ENCODE assay signal across 10 cellular contexts in the genomic region with DNA sequence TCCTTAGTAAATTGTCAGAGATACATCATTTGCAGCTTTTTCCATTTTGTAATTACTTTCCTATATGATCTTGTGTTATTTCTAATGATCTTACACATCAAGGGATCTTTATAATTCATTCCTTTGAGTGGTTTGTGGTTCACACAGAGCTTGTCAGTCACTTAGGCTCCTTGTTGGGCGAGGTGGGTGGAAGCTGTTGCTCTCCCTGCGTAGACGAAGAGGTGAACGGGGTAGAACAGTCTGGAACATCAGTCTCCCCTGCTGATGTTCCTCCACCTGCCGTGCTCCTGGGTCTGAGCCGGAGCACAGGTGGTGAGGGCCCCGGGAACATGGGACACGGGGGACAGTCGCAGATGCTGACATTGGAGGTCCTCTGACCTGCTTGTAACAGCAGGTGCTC. TPM values are rescaled to one million over a fixed set of nuclear protein-coding genes. Genes with fewer than 3 reads are reported as not detected.
"Had no signal": no experiment of that assay in that cellular context is flagged by ENCODE, and none has a peak within 500 bp of the region (broad histone marks: within the 10 kb centered on the region; RNA-seq: fewer than 3 reads in every experiment).

No MANE protein-coding gene starts in this region.

RNA-seq across cellular contexts. Expression of gene LRRC14B, which starts 44.2 kb away (rescaled TPM):
- total RNA-seq: activated B cell treated with CpG ODN at 0.5 μM for 24 hours; activated CD4-positive, alpha-beta memory T cell treated with anti-CD3 and anti-CD28 coated beads, Interleukin-2, amount 10 ng/mL, durations not matched to agents 7 days and 5 days; activated CD8-positive, alpha-beta memory T cell treated with anti-CD3 and anti-CD28 coated beads, Interleukin-2, amount 10 ng/mL, durations not matched to agents 7 days and 5 days; activated CD8-positive, alpha-beta T cell treated with anti-CD3 and anti-CD28 coated beads, Interleukin-2, amount 10 ng/mL, durations not matched to agents 7 days and 5 days; activated naive CD4-positive, alpha-beta T cell treated with anti-CD3 and anti-CD28 coated beads for 36 hours; activated T-helper 17 cell treated with anti-CD3 and anti-CD28 coated beads, Interleukin-2, amount 50 U/mL, for 72 hours; ascending aorta; bronchial epithelial cell; chondrocyte had no signal
- polyA plus RNA-seq: adipose tissue had no signal
